ENCODE assay signal across 12 cellular contexts in genomic region chr1:45979074-45979777, GRCh38.
DNase-seq lines count a peak whose midpoint lies in the region; ATAC-seq, FAIRE-seq and TF ChIP-seq lines count a peak whose summit lies in the region.
"Had no signal": no experiment of that assay in that cellular context is flagged by ENCODE, and none has a peak within 500 bp of the region (broad histone marks: within the 10 kb centered on the region; RNA-seq: fewer than 3 reads in every experiment).

No MANE protein-coding gene starts in this region.

- H3K36me3 ChIP-seq in trophoblast cell (ENCODE audit: control insufficient read depth in 1 of 2, insufficient read depth in 2 of 2, low read length in 2 of 2): peaks cover 1 to 3% of the 10 kb centered on the region in 2 experiments

- H3K9ac ChIP-seq in trophoblast cell (ENCODE audit: low read length): no peak overlapping the region

- no peak overlapping the region for H3K4me2 ChIP-seq in trophoblast cell (ENCODE audit: low read length)

- no peak overlapping the region for H4K8ac ChIP-seq in trophoblast cell (ENCODE audit: low read depth, low read length)

- H3K27me3 ChIP-seq in trophoblast cell (ENCODE audit: insufficient read depth, low read length): no peaks in the 10 kb centered on the region
- H3K27me3 ChIP-seq: esophagus muscularis mucosa had no signal

- no peak for TF ChIP-seq CTCF in C4-2B (conservative IDR thresholded peaks at IDR 0.05)

- H3K79me2 ChIP-seq in trophoblast cell (ENCODE audit: control insufficient read depth, insufficient read depth, low read length, poor library complexity): no peaks in the 10 kb centered on the region

- H3K4me1 ChIP-seq in trophoblast cell (ENCODE audit: control insufficient read depth in 1 of 2, insufficient read depth in 2 of 2, low read length in 2 of 2): no peaks in the 10 kb centered on the region

- no peak overlapping the region for H2AK5ac ChIP-seq in trophoblast cell (ENCODE audit: low read length)

- peak overlapping the region; percentile 83 for H3K27ac ChIP-seq in C4-2B
- no peak overlapping the region for H3K27ac ChIP-seq in trophoblast cell (ENCODE audit: low read depth, low read length)

- DNase-seq in NCI-H146 treated with DMSO at 0.1 percent for 48 hours (lab: John Stamatoyannopoulos, UW; ENCODE audit: unreplicated experiment): peak; percentile 96
- peak; percentile 96 for DNase-seq in SHP77 treated with DMSO at 0.1 percent for 48 hours (lab: John Stamatoyannopoulos, UW)
- no peak for DNase-seq in left colon
- no peak for DNase-seq in H54 (ENCODE audit: insufficient read length, low spot score)
- DNase-seq in islet precursor cell: no peak
- DNase-seq in stimulated activated naive CD8-positive, alpha-beta T cell treated with anti-CD3 and anti-CD28 coated beads, Interleukin-15, Interleukin-2, amounts not matched to agents 100 U/mL and 50 U/mL, for 24 hours: no peak
- DNase-seq in trophoblast cell: no peak
- DNase-seq: activated CD4-positive, alpha-beta memory T cell treated with anti-CD3 and anti-CD28 coated beads, Interleukin-2, amount 10 ng/mL, durations not matched to agents 7 days and 5 days; KBM-7; SIG-M5 had no signal

- no peak overlapping the region for H2BK120ac ChIP-seq in trophoblast cell (ENCODE audit: insufficient read depth, low read length, poor library complexity)

- no peak for FAIRE-seq in H54 (lab: Jason Lieb, UNC)

- no peak for TF ChIP-seq POLR2A in H54 (IDR thresholded peaks at IDR 0.05; ENCODE audit: low read depth, low read length)

- peaks cover 4% of the 10 kb centered on the region for H3K9me3 ChIP-seq in trophoblast cell (ENCODE audit: insufficient read depth, low read depth, low read length)

- no peak overlapping the region for H2BK12ac ChIP-seq in trophoblast cell (ENCODE audit: low read length)

- no peak overlapping the region for H3K18ac ChIP-seq in trophoblast cell (ENCODE audit: low read length)

- no peak overlapping the region for H3K14ac ChIP-seq in trophoblast cell (ENCODE audit: low read length)

- WGBS in trophoblast cell (ENCODE audit: extremely low coverage, insufficient coverage, insufficient read length): no CpG with 5 or more reads among the region's 2 CpGs

- intact Hi-C loops in left colon (cut with DNase I, micrococcal nuclease): no loop called here

- no peak overlapping the region for H2AFZ ChIP-seq in trophoblast cell (ENCODE audit: insufficient read depth, low read length, poor library complexity)

- H2BK5ac ChIP-seq in trophoblast cell (ENCODE audit: low read depth, low read length, poor library complexity): no peak overlapping the region

- H3K23ac ChIP-seq in trophoblast cell (ENCODE audit: low read length): no peak overlapping the region

- no peak overlapping the region for H4K12ac ChIP-seq in trophoblast cell (ENCODE audit: low read depth, low read length)

- H3K79me1 ChIP-seq in trophoblast cell (ENCODE audit: low read length): no peaks in the 10 kb centered on the region

- H3K4ac ChIP-seq in trophoblast cell (ENCODE audit: low read depth, low read length): no peak overlapping the region

- no peak overlapping the region for H3K4me3 ChIP-seq in trophoblast cell (ENCODE audit: low read depth, low read length)
- H3K4me3 ChIP-seq: esophagus muscularis mucosa had no signal

- H4K91ac ChIP-seq in trophoblast cell (ENCODE audit: low read depth, low read length): no peak overlapping the region

- peak; percentile 68 for ATAC-seq in left colon
- ATAC-seq in stimulated activated naive CD8-positive, alpha-beta T cell treated with anti-CD3 and anti-CD28 coated beads, Interleukin-15, Interleukin-2, amounts not matched to agents 100 U/mL and 50 U/mL, for 24 hours: no peak

Comparison
In these comparisons a context has a peak if more than half of its experiments do, and no peak if none do; other contexts are left out.
1. DNase-seq: peak in NCI-H146 treated with DMSO at 0.1 percent for 48 hours (single experiment) and SHP77 treated with DMSO at 0.1 percent for 48 hours (single experiment); none in left colon (0 of 2), H54 (single experiment), islet precursor cell (single experiment), stimulated activated naive CD8-positive, alpha-beta T cell treated with anti-CD3 and anti-CD28 coated beads, Interleukin-15, Interleukin-2, amounts not matched to agents 100 U/mL and 50 U/mL, for 24 hours (single experiment) and trophoblast cell (0 of 2).